ENCODE assay signal across 8 cellular contexts in genomic region chr2:218230882-218231281, GRCh38. TPM values are rescaled to one million over a fixed set of nuclear protein-coding genes. Genes with fewer than 3 reads are reported as not detected.
DNase-seq lines count a peak whose midpoint lies in the region; TF ChIP-seq lines count a peak whose summit lies in the region.

No MANE protein-coding gene starts in this region.

- H3K36me3 Mint-ChIP-seq in H9 (ENCODE audit: insufficient read depth in 1 of 3, low read depth in 3 of 3) (peaks cover 51 to 89% (median 81%) of the 10 kb centered on the region in 3 experiments), osteocyte (ENCODE audit: unreplicated experiment) (peaks cover 59% of the 10 kb centered on the region)

- H2AK5ac ChIP-seq in H9 (ENCODE audit: insufficient read length, low read length): no peak overlapping the region

- H2BK120ac ChIP-seq in H9 (ENCODE audit: low read depth, low read length, poor library complexity, severe bottlenecking): no peak overlapping the region

- intact Hi-C loops in colonic mucosa (cut with DNase I): no loop called here

- H3K79me1 ChIP-seq in H9 (ENCODE audit: insufficient read depth, low read depth, low read length, poor library complexity, severe bottlenecking): no peaks in the 10 kb centered on the region

- no peaks in the 10 kb centered on the region for H3K27me3 ChIP-seq in H9 (ENCODE audit: insufficient read depth, low read length)
- H3K27me3 ChIP-seq in colonic mucosa: no peaks in the 10 kb centered on the region

- H3K23ac ChIP-seq in H9 (ENCODE audit: insufficient read length, low read depth, low read length): no peak overlapping the region

- H3K4me3 ChIP-seq in colonic mucosa: no peak overlapping the region

- H4K8ac ChIP-seq in H9 (replicated peaks; ENCODE audit: insufficient read length, low read depth, low read length): no peak overlapping the region

- no peak overlapping the region for H2AFZ ChIP-seq in H9 (ENCODE audit: low read length)

- H3K4me1 Mint-ChIP-seq in H9 (no peaks in the 10 kb centered on the region), osteocyte (ENCODE audit: unreplicated experiment) (peaks cover 38% of the 10 kb centered on the region)

- H3K9me3 Mint-ChIP-seq in H9 (no peaks in the 10 kb centered on the region), osteocyte (ENCODE audit: unreplicated experiment) (no peaks in the 10 kb centered on the region)

- H3K27ac Mint-ChIP-seq in H9 (no peak overlapping the region), osteocyte (ENCODE audit: unreplicated experiment) (peak overlapping the region; percentile 86)

- no peaks in the 10 kb centered on the region for H3K9me3 ChIP-seq in H9 (ENCODE audit: control insufficient read depth, low read depth, low read length)
- no peaks in the 10 kb centered on the region for H3K9me3 ChIP-seq in colonic mucosa

- H2BK5ac ChIP-seq in H9 (ENCODE audit: insufficient read length, low read length): no peak overlapping the region

- H3K14ac ChIP-seq in H9 (ENCODE audit: insufficient read depth, low read length): no peak overlapping the region

- no peaks in the 10 kb centered on the region for H3K79me2 ChIP-seq in H9 (ENCODE audit: insufficient read depth, low read length)

- no peak overlapping the region for H2BK15ac ChIP-seq in H9 (ENCODE audit: low read depth, low read length)

- TF ChIP-seq CTCF in H9 (conservative IDR thresholded peaks at IDR 0.05) (peak; percentile 51), colonic mucosa (IDR thresholded peaks at IDR 0.05) (peak; percentile 48), osteocyte (IDR thresholded peaks at IDR 0.05) (peak; percentile 17)

- WGBS in H9 (ENCODE audit: extremely low coverage, insufficient read length, low lambda C conversion rate): no CpG with 5 or more reads among the region's 1 CpG

- no peak overlapping the region for H4K5ac ChIP-seq in H9 (ENCODE audit: insufficient read length, low read depth, low read length)

- H3K4me3 Mint-ChIP-seq in H9 (no peak overlapping the region), osteocyte (ENCODE audit: unreplicated experiment) (no peak overlapping the region)

- H3K36me3 ChIP-seq in colonic mucosa: peaks cover 10% of the 10 kb centered on the region

- no peak overlapping the region for H3K56ac ChIP-seq in H9 (ENCODE audit: insufficient read length, low read depth, low read length)

- H3K4me1 ChIP-seq in H9 (ENCODE audit: insufficient read depth, low read length) (no peaks in the 10 kb centered on the region), colonic mucosa (peaks cover 7% of the 10 kb centered on the region)

- no peak overlapping the region for H3K27ac ChIP-seq in H9 (ENCODE audit: insufficient read length, low read depth, low read length)
- peak overlapping the region; percentile 67 for H3K27ac ChIP-seq in colonic mucosa

- H2BK12ac ChIP-seq in H9 (ENCODE audit: insufficient read length, low read depth, low read length): no peak overlapping the region

- H3K4me2 ChIP-seq in H9 (ENCODE audit: insufficient read depth, insufficient read length, low read length): no peak overlapping the region

- peak; percentile 16 for DNase-seq in NCI-H2227 (lab: John Stamatoyannopoulos, UW; ENCODE audit: unreplicated experiment)
- DNase-seq in NCI-H2227 treated with DMSO at 0.1 percent for 48 hours (lab: John Stamatoyannopoulos, UW): no peak
- no peak for DNase-seq in H9
- peak; percentile 1 for DNase-seq in NCI-H69 (lab: John Stamatoyannopoulos, UW)
- peak; percentile 82 for DNase-seq in colonic mucosa
- DNase-seq in osteocyte (ENCODE audit: extremely low spot score, unreplicated experiment): no peak
- DNase-seq in effector CD8-positive, alpha-beta T cell (lab: John Stamatoyannopoulos, UW): no peak
- DNase-seq in effector CD4-positive, alpha-beta T cell: no peak

- no peak overlapping the region for H3T11ph ChIP-seq in H9 (ENCODE audit: low read length)

- no peaks in the 10 kb centered on the region for H4K20me1 ChIP-seq in H9 (ENCODE audit: control insufficient read depth, insufficient read depth, insufficient read length)

- no peak overlapping the region for H4K91ac ChIP-seq in H9 (ENCODE audit: insufficient read length, low read depth, low read length)

- H2BK20ac ChIP-seq in H9 (ENCODE audit: low read depth, low read length, poor library complexity, severe bottlenecking): no peak overlapping the region

- H3K27me3 Mint-ChIP-seq in H9 (ENCODE audit: low read depth) (no peaks in the 10 kb centered on the region), osteocyte (ENCODE audit: unreplicated experiment) (no peaks in the 10 kb centered on the region)

- H3K9ac ChIP-seq in H9 (ENCODE audit: extremely low read depth, insufficient read length, low read length) (no peak overlapping the region), colonic mucosa (ENCODE audit: low read depth in 2 of 2, low read length in 2 of 2) (peak overlapping the region in 1 of 2 donors; percentile 32)

- no peak overlapping the region for H3K18ac ChIP-seq in H9 (ENCODE audit: insufficient read length, low read depth, low read length)

- no peak overlapping the region for H3K4ac ChIP-seq in H9 (ENCODE audit: low read depth, low read length)

- no peaks in the 10 kb centered on the region for H3K23me2 ChIP-seq in H9 (ENCODE audit: insufficient read length, low read depth, low read length, poor library complexity, severe bottlenecking)

RNA-seq across cellular contexts. Expression of gene ARPC2, which starts 13.9 kb away (rescaled TPM):
- total RNA-seq in H9 (2021) (197 and 204 TPM in 2 replicates), colonic mucosa (100 to 1,000 TPM; 282 to 346 TPM), osteocyte (265 and 284 TPM in 2 replicates)

RNA-seq across cellular contexts. Expression of gene GPBAR1, which starts 29.9 kb away (rescaled TPM):
- 0.37 and 0.44 TPM in 2 replicates for total RNA-seq in H9 (2021)
- total RNA-seq in colonic mucosa: 1 to 10 TPM; 1.1 to 1.3 TPM
- not detected in 2 replicates for total RNA-seq in osteocyte

RNA-seq across cellular contexts. Expression of gene AAMP, which starts 39.1 kb away (rescaled TPM):
- total RNA-seq in H9 (2021) (103 and 106 TPM in 2 replicates), colonic mucosa (100 to 1,000 TPM in 1 of 2 donors, 10 to 100 TPM in 1; 96.1 to 137 TPM), osteocyte (62.9 and 66.3 TPM in 2 replicates)

RNA-seq across cellular contexts. Expression of gene PNKD, which starts 39.4 kb away (rescaled TPM):
- total RNA-seq in H9 (2021) (31.6 and 32.3 TPM in 2 replicates), colonic mucosa (100 to 1,000 TPM; 109 to 136 TPM), osteocyte (43.0 and 45.0 TPM in 2 replicates)

Comparison
In these comparisons a context has a peak if more than half of its experiments do, and no peak if none do; other contexts are left out.
1. DNase-seq: peak in NCI-H2227 (single experiment), NCI-H69 (single experiment) and colonic mucosa (single experiment); none in NCI-H2227 treated with DMSO at 0.1 percent for 48 hours (single experiment), H9 (single experiment), osteocyte (single experiment), effector CD8-positive, alpha-beta T cell (single experiment) and effector CD4-positive, alpha-beta T cell (single experiment).
2. Peak in every context shown above with its lines, with median percentiles within 50 percentile points of each other: CTCF ChIP-seq.